In genomic region chr20:49635829-49636228, GRCh38 we compare ENCODE assay signal across 13 cellular contexts.
DNase-seq lines count a peak whose midpoint lies in the region; ATAC-seq and TF ChIP-seq lines count a peak whose summit lies in the region.
"Had no signal": no experiment of that assay in that cellular context is flagged by ENCODE, and none has a peak within 500 bp of the region (broad histone marks: within the 10 kb centered on the region; RNA-seq: fewer than 3 reads in every experiment).

No MANE protein-coding gene starts in this region.

- no peaks in the 10 kb centered on the region for H3K4me1 ChIP-seq in mammary epithelial cell (ENCODE audit: insufficient read depth, low read length)
- peaks cover 31% of the 10 kb centered on the region for H3K4me1 ChIP-seq in neural progenitor cell
- peaks cover 0 to 40% (median 3%) of the 10 kb centered on the region in 4 donors for H3K4me1 ChIP-seq in tibial nerve

- H3K4me3 ChIP-seq in mammary epithelial cell (replicated peaks in 1 of 3; ENCODE audit: insufficient read depth in 1 of 3, low read depth in 2 of 3, low read length in 3 of 3) (no peak overlapping the region), neural progenitor cell (no peak overlapping the region), tibial nerve (no peak overlapping the region)
- H3K4me3 ChIP-seq: thyroid gland had no signal

- H3K36me3 Mint-ChIP-seq in MCF 10A (ENCODE audit: insufficient read depth, unreplicated experiment) = peaks cover 85% of the 10 kb centered on the region
- H3K36me3 Mint-ChIP-seq in dendritic cell treated with granulocyte-macrophage colony-stimulating factor and Interleukin-4, amounts not matched to agents 40 ng/mL and 50 ng/mL, for 4 days (ENCODE audit: low read depth) = peaks cover 88% of the 10 kb centered on the region
- H3K36me3 Mint-ChIP-seq in neural progenitor cell = peaks cover 30% of the 10 kb centered on the region
- peaks cover 19% of the 10 kb centered on the region for H3K36me3 Mint-ChIP-seq in progenitor cell of endocrine pancreas (ENCODE audit: insufficient read depth)

- TF ChIP-seq CTCF in MCF 10A (IDR thresholded peaks at IDR 0.05; ENCODE audit: unreplicated experiment) (no peak), mammary epithelial cell (conservative IDR thresholded peaks at IDR 0.05 in 1 of 2, IDR thresholded peaks at IDR 0.05 in 1 of 2; ENCODE audit: extremely low read depth in 1 of 2, insufficient read depth in 1 of 2, low read depth in 1 of 2, low read length in 2 of 2) (no peak), neural progenitor cell (IDR thresholded peaks at IDR 0.05) (no peak), tibial nerve (IDR thresholded peaks at IDR 0.05) (no peak), progenitor cell of endocrine pancreas (IDR thresholded peaks at IDR 0.05; ENCODE audit: unreplicated experiment) (no peak)

- H3K4me1 Mint-ChIP-seq in MCF 10A (ENCODE audit: insufficient read depth, unreplicated experiment) (no peaks in the 10 kb centered on the region), neural progenitor cell (peaks cover 40% of the 10 kb centered on the region), progenitor cell of endocrine pancreas (ENCODE audit: low read depth) (no peaks in the 10 kb centered on the region)
- peaks cover 12% of the 10 kb centered on the region for H3K4me1 Mint-ChIP-seq in dendritic cell treated with granulocyte-macrophage colony-stimulating factor and Interleukin-4, amounts not matched to agents 40 ng/mL and 50 ng/mL, for 4 days (ENCODE audit: low read depth)

- no peak for TF ChIP-seq POLR2A in tibial nerve (IDR thresholded peaks at IDR 0.05)

- in situ Hi-C loops in mammary epithelial cell (cut with MboI; ENCODE audit: low sequenced_read_pairs in 2 of 2) = no loop called here

- BruUV-seq in MCF 10A (replicated peaks; lab: Mats Ljungman, UMichigan) (TSS peak; percentile 16), mammary epithelial cell (replicated peaks; lab: Mats Ljungman, UMichigan) (no TSS peak)

- H3K79me2 ChIP-seq in mammary epithelial cell (ENCODE audit: insufficient read depth, low read length) (no peaks in the 10 kb centered on the region), neural progenitor cell (ENCODE audit: low read depth) (peaks cover 15% of the 10 kb centered on the region)

- H3K27me3 ChIP-seq in mammary epithelial cell (ENCODE audit: insufficient read depth, low read length) (no peaks in the 10 kb centered on the region), neural progenitor cell (no peaks in the 10 kb centered on the region), tibial nerve (no peaks in the 10 kb centered on the region)
- H3K27me3 ChIP-seq: thyroid gland had no signal

- CTCF ChIA-PET in MCF 10A (lab: Yijun Ruan, JAX) (interaction anchor here (0.5 to 0.7 kb wide), 2 partner anchors 13 to 210 kb away, joined by 3 to 4 read pairs; no protein-coding TSS in a partner anchor), mammary epithelial cell (lab: Charles Lee; ENCODE audit: low non-redundant PET) (no interaction called here)

- no peaks in the 10 kb centered on the region for H4K20me1 ChIP-seq in mammary epithelial cell (ENCODE audit: insufficient read depth, low read length)
- H4K20me1 ChIP-seq in neural progenitor cell (ENCODE audit: low read depth) = peaks cover 17% of the 10 kb centered on the region

- H3K9ac ChIP-seq in mammary epithelial cell (ENCODE audit: insufficient read depth, low read length) (no peak overlapping the region), neural progenitor cell (no peak overlapping the region)

- H3F3A ChIP-seq in neural progenitor cell (ENCODE audit: low read depth) = peaks cover 26% of the 10 kb centered on the region

- WGBS in mammary epithelial cell (ENCODE audit: low coverage, missing lambda C conversion rate) = 87% methylated on average over 9 of the region's 11 CpGs
- 45 to 48% methylated on average over 11 of the region's 11 CpGs for WGBS in tibial nerve, 2 donors

- POLR2A ChIA-PET in MCF 10A (lab: Yijun Ruan, JAX) = interaction anchor here (1.5 kb wide), 1 partner anchor 11 kb away, joined by 3 read pairs; no protein-coding TSS in a partner anchor

- H3K4me2 ChIP-seq in mammary epithelial cell (ENCODE audit: insufficient read depth, low read depth, low read length) (no peak overlapping the region), neural progenitor cell (no peak overlapping the region)

- H2AFZ ChIP-seq in mammary epithelial cell (ENCODE audit: low read depth, low read length) (no peak overlapping the region), neural progenitor cell (replicated peaks) (no peak overlapping the region)

- intact Hi-C loops in MCF 10A (cut with micrococcal nuclease) = no loop called here
- intact Hi-C loops in mammary epithelial cell (cut with micrococcal nuclease) = no loop called here
- intact Hi-C loops in dendritic cell treated with granulocyte-macrophage colony-stimulating factor and Interleukin-4, amounts not matched to agents 40 ng/mL and 50 ng/mL, for 4 days (cut with micrococcal nuclease) = no loop called here

- ATAC-seq in GM21825 (IDR thresholded peaks at IDR 0.05; ENCODE audit: unreplicated experiment) = no peak

- H3K27me3 Mint-ChIP-seq in MCF 10A (ENCODE audit: insufficient read depth, unreplicated experiment) = no peaks in the 10 kb centered on the region
- H3K27me3 Mint-ChIP-seq in dendritic cell treated with granulocyte-macrophage colony-stimulating factor and Interleukin-4, amounts not matched to agents 40 ng/mL and 50 ng/mL, for 4 days = no peaks in the 10 kb centered on the region
- H3K27me3 Mint-ChIP-seq in neural progenitor cell (ENCODE audit: insufficient read depth, low read depth) = peaks cover 7% of the 10 kb centered on the region
- no peaks in the 10 kb centered on the region for H3K27me3 Mint-ChIP-seq in progenitor cell of endocrine pancreas

- H3K27ac Mint-ChIP-seq in MCF 10A (ENCODE audit: low read depth, unreplicated experiment) (no peak overlapping the region), neural progenitor cell (no peak overlapping the region), progenitor cell of endocrine pancreas (no peak overlapping the region)
- H3K27ac Mint-ChIP-seq in dendritic cell treated with granulocyte-macrophage colony-stimulating factor and Interleukin-4, amounts not matched to agents 40 ng/mL and 50 ng/mL, for 4 days = peak overlapping the region; percentile 13

- H3K9me3 Mint-ChIP-seq in MCF 10A (ENCODE audit: unreplicated experiment) (no peaks in the 10 kb centered on the region), neural progenitor cell (no peaks in the 10 kb centered on the region), progenitor cell of endocrine pancreas (ENCODE audit: low read depth) (no peaks in the 10 kb centered on the region)
- H3K9me3 Mint-ChIP-seq in dendritic cell treated with granulocyte-macrophage colony-stimulating factor and Interleukin-4, amounts not matched to agents 40 ng/mL and 50 ng/mL, for 4 days = no peaks in the 10 kb centered on the region

- H3K9me3 ChIP-seq in mammary epithelial cell (replicated peaks; ENCODE audit: insufficient read depth, low read length) (no peaks in the 10 kb centered on the region), neural progenitor cell (ENCODE audit: low read depth) (no peaks in the 10 kb centered on the region), tibial nerve (no peaks in the 10 kb centered on the region)
- H3K9me3 ChIP-seq: thyroid gland had no signal

- no peak for TF ChIP-seq EP300 in tibial nerve (IDR thresholded peaks at IDR 0.05)

- no peak for DNase-seq in MCF 10A (ENCODE audit: unreplicated experiment)
- DNase-seq in mammary epithelial cell = no peak
- no peak for DNase-seq in neural progenitor cell (ENCODE audit: low spot score)
- DNase-seq in tibial nerve (ENCODE audit: low spot score in 2 of 2) = no peak
- DNase-seq in NCI-H82 (lab: John Stamatoyannopoulos, UW) = no peak
- DNase-seq in progenitor cell of endocrine pancreas (ENCODE audit: low spot score, unreplicated experiment) = no peak
- DNase-seq: activated gamma-delta T cell treated with Interleukin-2 at 50 U/mL for 16 hours, aorta, NCI-H1417 treated with DMSO at 0.1 percent for 48 hours had no signal

- dilution Hi-C loops in mammary epithelial cell (cut with HindIII; ENCODE audit: low sequenced_read_pairs) = no loop called here

- H3K36me3 ChIP-seq in mammary epithelial cell (ENCODE audit: insufficient read depth, low read length) (peaks cover 14% of the 10 kb centered on the region), neural progenitor cell (peaks cover 15% of the 10 kb centered on the region), tibial nerve (peaks cover 0 to 56% (median 4%) of the 10 kb centered on the region in 3 donors)

- no peak overlapping the region for H3K27ac ChIP-seq in mammary epithelial cell (ENCODE audit: insufficient read depth, low read depth, low read length)
- peak overlapping the region; percentile 84 for H3K27ac ChIP-seq in neural progenitor cell
- H3K27ac ChIP-seq in tibial nerve = peak overlapping the region in 3 of 4 donors; percentile 48 to 77 (median 72)
- H3K27ac ChIP-seq: C4-2B, thyroid gland had no signal

- H3K4me3 Mint-ChIP-seq in MCF 10A (ENCODE audit: unreplicated experiment) (no peak overlapping the region), neural progenitor cell (no peak overlapping the region), progenitor cell of endocrine pancreas (ENCODE audit: low read depth) (no peak overlapping the region)
- no peak overlapping the region for H3K4me3 Mint-ChIP-seq in dendritic cell treated with granulocyte-macrophage colony-stimulating factor and Interleukin-4, amounts not matched to agents 40 ng/mL and 50 ng/mL, for 4 days
